15 cellular contexts compared by ENCODE assay signal in the genomic region with DNA sequence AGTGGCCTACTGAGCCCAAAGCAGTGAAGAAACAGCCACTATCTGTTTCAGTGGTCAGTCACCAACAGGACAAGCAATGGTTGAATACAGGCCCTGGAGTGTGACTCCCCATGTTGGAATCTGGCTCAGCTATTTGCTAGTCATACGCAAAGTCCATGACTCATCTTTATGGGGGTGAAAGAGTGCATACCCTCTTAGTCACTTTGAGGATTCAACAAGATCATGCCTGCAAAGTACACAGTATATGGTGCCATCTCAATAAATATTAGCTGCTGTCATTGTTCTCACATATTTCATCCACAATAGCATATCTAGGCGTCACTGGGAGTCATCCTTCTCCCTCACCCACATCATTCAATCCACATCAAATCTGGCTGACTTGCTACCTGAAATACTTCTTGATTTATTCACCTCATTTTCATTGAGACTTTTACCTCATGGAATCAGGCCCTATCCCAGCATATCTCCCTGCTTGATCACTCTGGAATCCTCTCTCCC. TPM values are rescaled to one million over a fixed set of nuclear protein-coding genes. Genes with fewer than 3 reads are reported as not detected.
A peak's percentile ranks its signal among the peaks of the same experiment; 100 is the strongest.
DNase-seq lines count a peak whose midpoint lies in the region; ATAC-seq and TF ChIP-seq lines count a peak whose summit lies in the region.
"Had no signal": no experiment of that assay in that cellular context is flagged by ENCODE, and none has a peak within 500 bp of the region (broad histone marks: within the 10 kb centered on the region; RNA-seq: fewer than 3 reads in every experiment).

No MANE protein-coding gene starts in this region.

- H3K9me3 Mint-ChIP-seq in Caco-2 (ENCODE audit: unreplicated experiment): peaks cover 27% of the 10 kb centered on the region

- H3K27me3 ChIP-seq in Caco-2 (replicated peaks; ENCODE audit: control insufficient read depth, insufficient read depth, low read length): no peaks in the 10 kb centered on the region
- H3K27me3 ChIP-seq: body of pancreas, transverse colon had no signal

- POLR2A ChIA-PET in Caco-2 (lab: Charles Lee): no interaction called here

- no peaks in the 10 kb centered on the region for H3K36me3 ChIP-seq in Caco-2 (ENCODE audit: control insufficient read depth, insufficient read depth, low read length)
- H3K36me3 ChIP-seq in mesodermal cell (ENCODE audit: control insufficient read depth, insufficient read depth, low read length): no peaks in the 10 kb centered on the region
- H3K36me3 ChIP-seq: transverse colon had no signal

- CTCF ChIA-PET in Caco-2 (lab: Charles Lee): no interaction called here

- DNase-seq in Caco-2: peak; percentile 26 to 49
- peak; percentile 99 for DNase-seq in M059J (ENCODE audit: low read depth)
- peak; percentile 84 to 98 for DNase-seq in cardiac fibroblast (ENCODE audit: low read depth in 2 of 2)
- no peak for DNase-seq in NCI-H2081 treated with DMSO at 0.1 percent for 48 hours (lab: John Stamatoyannopoulos, UW)
- DNase-seq: activated CD4-positive, alpha-beta T cell treated with anti-CD3 and anti-CD28 coated beads, Interleukin-2, amount 10 ng/mL, durations not matched to agents 7 days and 5 days; DND-41; hypothalamus; MM.1S; transverse colon had no signal

- peaks cover 6% of the 10 kb centered on the region for H3K4me1 Mint-ChIP-seq in Caco-2 (ENCODE audit: low read depth, unreplicated experiment)
- H3K4me1 Mint-ChIP-seq: activated CD4-positive, alpha-beta T cell treated with anti-CD3 and anti-CD28 coated beads, Interleukin-2, amount 10 ng/mL, durations not matched to agents 7 days and 5 days; nephron had no signal

- no TSS peak for BruUV-seq in Caco-2 (replicated peaks; lab: Mats Ljungman, UMichigan)

- H3K36me3 Mint-ChIP-seq in Caco-2 (ENCODE audit: insufficient read depth, unreplicated experiment): no peaks in the 10 kb centered on the region

- H3K4me3 Mint-ChIP-seq in Caco-2 (ENCODE audit: unreplicated experiment): no peak overlapping the region
- H3K4me3 Mint-ChIP-seq: activated CD4-positive, alpha-beta T cell treated with anti-CD3 and anti-CD28 coated beads, Interleukin-2, amount 10 ng/mL, durations not matched to agents 7 days and 5 days; nephron had no signal

- peaks cover 22% of the 10 kb centered on the region; the same call in 1 of the 2 replicates for H3K4me1 ChIP-seq in Caco-2
- H3K4me1 ChIP-seq in mesodermal cell (ENCODE audit: control insufficient read depth, insufficient read depth, low read length, poor library complexity, severe bottlenecking): peaks cover 15% of the 10 kb centered on the region
- H3K4me1 ChIP-seq: body of pancreas, transverse colon had no signal

- peak overlapping the region; percentile 95 for H3K27ac ChIP-seq in mesodermal cell (ENCODE audit: low read depth, low read length, severe bottlenecking)
- H3K27ac ChIP-seq: body of pancreas, transverse colon had no signal

- WGBS in mesodermal cell (ENCODE audit: insufficient coverage in 2 of 2), 2 experiments: 70 to 83% methylated on average over 2 of the region's 2 CpGs

- TF ChIP-seq CTCF in Caco-2 (IDR thresholded peaks at IDR 0.05; ENCODE audit: insufficient read depth in 1 of 2, low read depth in 1 of 2, low read length in 1 of 2, severe bottlenecking in 1 of 2, unreplicated experiment in 1 of 2) (no peak), cardiac fibroblast (IDR thresholded peaks at IDR 0.05; ENCODE audit: low read depth, low read length) (no peak)

- no peak overlapping the region for H3K4me3 ChIP-seq in Caco-2 (ENCODE audit: low read depth, low read length)
- H3K4me3 ChIP-seq in cardiac fibroblast (replicated peaks in 1 of 2; ENCODE audit: low read depth in 2 of 2, low read length in 2 of 2): no peak overlapping the region
- H3K4me3 ChIP-seq in mesodermal cell (ENCODE audit: extremely low read depth, insufficient read depth, low read length, poor library complexity, severe bottlenecking): no peak overlapping the region
- H3K4me3 ChIP-seq: body of pancreas, transverse colon had no signal

- H3K9me3 ChIP-seq in Caco-2 (peaks cover 7% of the 10 kb centered on the region), mesodermal cell (ENCODE audit: control insufficient read depth, low read length) (no peaks in the 10 kb centered on the region)
- H3K9me3 ChIP-seq: body of pancreas, transverse colon had no signal

- no peaks in the 10 kb centered on the region for H3K27me3 Mint-ChIP-seq in Caco-2 (ENCODE audit: insufficient read depth, unreplicated experiment)

- intact Hi-C loops in Caco-2 (cut with micrococcal nuclease; ENCODE audit: unreplicated experiment): no loop called here

- ATAC-seq in GM19452 (IDR thresholded peaks at IDR 0.05; ENCODE audit: unreplicated experiment) (no peak), HG02870 (IDR thresholded peaks at IDR 0.05; ENCODE audit: unreplicated experiment) (no peak), GM19328 (IDR thresholded peaks at IDR 0.05; ENCODE audit: unreplicated experiment) (no peak)
- ATAC-seq: body of pancreas had no signal

- no peak overlapping the region for H3K27ac Mint-ChIP-seq in Caco-2 (ENCODE audit: unreplicated experiment)
- H3K27ac Mint-ChIP-seq: activated CD4-positive, alpha-beta T cell treated with anti-CD3 and anti-CD28 coated beads, Interleukin-2, amount 10 ng/mL, durations not matched to agents 7 days and 5 days; nephron had no signal

RNA-seq across cellular contexts. Expression of gene STAB2, which starts 26.4 kb away (rescaled TPM):
- total RNA-seq in Caco-2 (2022): 0.25 TPM in 1 of 2 replicates, not detected in the other
- not detected in 2 replicates for total RNA-seq in M059J (2014; rRNA removed; shearing (Covaris generic))
- 0.07 TPM for polyA plus RNA-seq in mesodermal cell (2013, experiment 1 of 2)
- not detected for polyA plus RNA-seq in mesodermal cell (2013, experiment 2 of 2)
- total RNA-seq: activated CD4-positive, alpha-beta T cell treated with anti-CD3 and anti-CD28 coated beads, Interleukin-2, amount 10 ng/mL, durations not matched to agents 7 days and 5 days had no signal
